22 cellular contexts compared by ENCODE assay signal in the genomic region with DNA sequence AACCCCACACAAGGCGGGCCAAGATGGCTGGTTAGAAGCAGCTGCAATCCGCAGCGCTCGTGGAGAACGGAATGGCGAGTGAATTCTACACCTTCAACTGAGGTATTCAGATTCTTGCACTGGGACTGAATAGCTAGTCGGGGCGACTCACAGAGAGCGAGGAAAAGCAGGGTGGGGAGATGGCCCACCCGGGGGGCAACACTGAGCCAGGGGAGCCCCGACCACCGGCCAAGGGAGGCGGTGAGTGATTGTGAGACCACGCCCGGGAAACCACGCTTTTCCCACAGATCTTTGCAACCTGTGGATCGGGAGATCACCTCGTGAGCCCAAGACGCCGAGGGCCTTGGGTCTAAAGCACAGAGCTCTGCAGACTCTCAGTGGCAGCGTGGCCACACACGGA. TPM values are rescaled to one million over a fixed set of nuclear protein-coding genes. Genes with fewer than 3 reads are reported as not detected.
"Had no signal": no experiment of that assay in that cellular context is flagged by ENCODE, and none has a peak within 500 bp of the region (broad histone marks: within the 10 kb centered on the region; RNA-seq: fewer than 3 reads in every experiment).

No MANE protein-coding gene starts in this region.

- H3K4me1 ChIP-seq: esophagus squamous epithelium, gastroesophageal sphincter, left ventricle myocardium inferior, lower lobe of right lung, neural progenitor cell, parathyroid adenoma, prostate gland, stomach had no signal

- H2AFZ ChIP-seq: neural progenitor cell, parathyroid adenoma had no signal

- H3K27me3 Mint-ChIP-seq: effector memory CD8-positive, alpha-beta T cell; memory B cell; natural killer cell treated with Interleukin-12 subunit alpha and Interleukin-12 subunit beta and Interleukin-15 and Interleukin-18, amount 100 ng/mL, for 72 hours had no signal

- H3K27ac Mint-ChIP-seq: immature natural killer cell; memory B cell; mesothelial cell of epicardium; natural killer cell treated with Interleukin-12 subunit alpha and Interleukin-12 subunit beta and Interleukin-15 and Interleukin-18, amount 100 ng/mL, for 72 hours; neural progenitor cell had no signal

- H3K36me3 ChIP-seq: neural progenitor cell, prostate gland, right lobe of liver had no signal

- H3K9me3 ChIP-seq: esophagus squamous epithelium, gastroesophageal sphincter, left ventricle myocardium inferior, lower lobe of right lung, prostate gland, right lobe of liver, stomach had no signal

- DNase-seq: esophagus squamous epithelium; left ventricle myocardium inferior; lower lobe of right lung; occipital lobe; retina; right lobe of liver; stimulated activated CD4-positive, alpha-beta T cell treated with anti-CD3 and anti-CD28 coated beads, Interleukin-12 subunit alpha, Interleukin-12 subunit beta, amount 100 ng/mL, for 4 hours; stomach; substantia nigra; trophoblast cell had no signal

- H3K27ac ChIP-seq: esophagus squamous epithelium, gastroesophageal sphincter, left ventricle myocardium inferior, lower lobe of right lung, neural progenitor cell, parathyroid adenoma, prostate gland, right lobe of liver, skin epidermis, stomach had no signal

- H3K4me3 Mint-ChIP-seq: effector memory CD8-positive, alpha-beta T cell; immature natural killer cell; memory B cell; mesothelial cell of epicardium; natural killer cell treated with Interleukin-12 subunit alpha and Interleukin-12 subunit beta and Interleukin-15 and Interleukin-18, amount 100 ng/mL, for 72 hours; neural progenitor cell had no signal

- H3K4me3 ChIP-seq: esophagus squamous epithelium, gastroesophageal sphincter, left ventricle myocardium inferior, lower lobe of right lung, neural progenitor cell, prostate gland, right lobe of liver, skin epidermis, stomach had no signal

- H3K36me3 Mint-ChIP-seq: natural killer cell treated with Interleukin-12 subunit alpha and Interleukin-12 subunit beta and Interleukin-15 and Interleukin-18, amount 100 ng/mL, for 72 hours had no signal

- H3K27me3 ChIP-seq: esophagus squamous epithelium, gastroesophageal sphincter, neural progenitor cell, right lobe of liver, stomach had no signal

- H3K9me3 Mint-ChIP-seq: effector memory CD8-positive, alpha-beta T cell; immature natural killer cell; memory B cell; natural killer cell treated with Interleukin-12 subunit alpha and Interleukin-12 subunit beta and Interleukin-15 and Interleukin-18, amount 100 ng/mL, for 72 hours; neural progenitor cell had no signal

- H3K4me1 Mint-ChIP-seq: immature natural killer cell, mesothelial cell of epicardium, neural progenitor cell had no signal

- ATAC-seq: effector memory CD8-positive, alpha-beta T cell; gastroesophageal sphincter; lower lobe of right lung had no signal

- FAIRE-seq: keratinocyte, urothelium cell line had no signal

- H3K79me2 ChIP-seq: parathyroid adenoma had no signal

- H3K4me2 ChIP-seq: neural progenitor cell had no signal

- H3K9ac ChIP-seq: neural progenitor cell, parathyroid adenoma had no signal

RNA-seq across cellular contexts. Expression of a gene that starts 50.3 kb away (rescaled TPM):
- total RNA-seq: left ventricle myocardium inferior; lower lobe of right lung; natural killer cell treated with Interleukin-12 subunit alpha and Interleukin-12 subunit beta and Interleukin-15 and Interleukin-18, amount 100 ng/mL, for 72 hours had no signal
- polyA plus RNA-seq: immature natural killer cell had no signal
